9 cellular contexts compared by ENCODE assay signal in the genomic region with DNA sequence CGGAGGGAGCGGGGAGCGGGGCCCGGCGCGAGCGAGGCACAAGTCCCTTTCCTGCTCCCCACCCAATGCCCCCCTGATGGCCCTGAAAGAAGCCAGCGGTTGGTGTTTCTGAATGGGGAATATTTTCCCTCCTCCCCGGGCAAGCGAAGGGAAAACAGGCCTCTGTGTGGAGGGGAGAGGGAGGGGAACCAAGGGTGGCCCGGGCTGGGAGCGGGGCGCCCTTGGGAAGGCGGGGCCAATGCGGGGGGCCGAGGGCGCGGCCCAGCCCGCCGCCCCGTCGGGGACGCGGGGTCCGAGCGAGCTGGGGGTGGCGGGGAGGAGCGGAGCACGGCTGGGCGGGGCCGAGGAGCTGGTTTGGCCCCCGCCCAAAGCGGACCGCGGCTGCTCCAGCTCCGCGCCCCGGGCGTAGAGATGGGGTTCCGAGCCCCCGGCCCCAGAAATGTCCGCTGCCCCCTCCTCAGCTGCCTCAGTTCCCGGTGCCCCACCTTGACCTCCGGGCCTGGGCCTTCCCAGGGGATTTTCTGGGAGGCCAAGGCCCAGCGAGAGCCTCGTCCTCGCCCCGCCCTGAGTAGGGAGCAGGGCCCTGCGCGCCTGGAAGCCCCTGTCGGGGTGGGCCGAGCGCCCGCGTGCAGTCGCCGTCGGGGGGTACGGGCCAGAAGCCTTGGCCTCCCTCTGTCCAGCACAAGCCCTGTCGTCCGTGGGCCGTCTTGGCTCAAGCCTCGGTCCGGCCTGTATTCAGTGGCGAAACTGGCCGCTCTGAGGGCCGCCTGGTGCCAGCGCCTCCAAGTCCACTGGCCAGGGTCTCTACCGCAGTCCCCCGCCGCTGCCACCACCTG. TPM values are rescaled to one million over a fixed set of nuclear protein-coding genes. Genes with fewer than 3 reads are reported as not detected.
DNase-seq lines count a peak whose midpoint lies in the region; ATAC-seq, FAIRE-seq and TF ChIP-seq lines count a peak whose summit lies in the region.
"Had no signal": no experiment of that assay in that cellular context is flagged by ENCODE, and none has a peak within 500 bp of the region (broad histone marks: within the 10 kb centered on the region; RNA-seq: fewer than 3 reads in every experiment).

No MANE protein-coding gene starts in this region.

- peak overlapping the region; percentile 72; the same call in 2 of the 3 replicates for H3K27ac ChIP-seq in K562 (ENCODE audit: extremely low read depth, low read depth, low read length)
- H3K27ac ChIP-seq: 22Rv1 had no signal

- 48% methylated on average over 27 of the region's 71 CpGs for WGBS in K562 (ENCODE audit: insufficient coverage, low coverage, missing lambda C conversion rate)

- intact Hi-C loops in K562 (cut with micrococcal nuclease) (no loop called here), left colon (cut with DNase I, micrococcal nuclease) (no loop called here)

- no peak for TF ChIP-seq RAD21 in K562 (CRISPR knock-in tag; conservative IDR thresholded peaks at IDR 0.05 in 1 of 2, IDR thresholded peaks at IDR 0.05 in 1 of 2)

- H3K79me2 ChIP-seq in K562 (ENCODE audit: control insufficient read depth, insufficient read depth, low read length) = peaks cover 27% of the 10 kb centered on the region

- POLR2A ChIA-PET in K562 (lab: Yijun Ruan, JAX) = interaction anchor here (0.6 to 10.1 kb wide), 5 partner anchors 8 to 217 kb away, joined by 3 to 497 read pairs (median 3); partner anchors contain the start of genes ACBD4 and HEXIM2

- peaks cover 31 to 45% of the 10 kb centered on the region in 2 experiments for H3K4me1 ChIP-seq in K562 (replicated peaks in 1 of 2; ENCODE audit: control insufficient read depth in 2 of 2, insufficient read depth in 2 of 2, low read length in 2 of 2)
- H3K4me1 ChIP-seq in BE2C = no peaks in the 10 kb centered on the region; the same call in 1 of the 2 replicates

- in situ Hi-C loops in K562 (cut with MboI) = no loop called here

- H3K4me3 ChIP-seq in K562 = peak overlapping the region; percentile 21
- H3K4me3 ChIP-seq in BE2C (ENCODE audit: low read depth, low read length) = no peak overlapping the region

- no peaks in the 10 kb centered on the region for H3K9me1 ChIP-seq in K562 (ENCODE audit: control insufficient read depth, insufficient read depth, low read length)

- H3K9me3 ChIP-seq in K562 (replicated peaks; ENCODE audit: control insufficient read depth, insufficient read depth, low read depth, low read length) (no peaks in the 10 kb centered on the region), BE2C (no peaks in the 10 kb centered on the region)

- H3K27me3 ChIP-seq in K562 (ENCODE audit: control insufficient read depth in 2 of 2, insufficient read depth in 2 of 2, low read length in 2 of 2) (no peaks in the 10 kb centered on the region), BE2C (no peaks in the 10 kb centered on the region)

- no peak for FAIRE-seq in K562 (lab: Jason Lieb, UNC)

- no peak for TF ChIP-seq POLR2A in K562 (conservative IDR thresholded peaks at IDR 0.05)

- peak overlapping the region; percentile 49 to 88; a peak in 3 of 4 replicates for H3K9ac ChIP-seq in K562 (ENCODE audit: insufficient read depth in 1 of 2, low read depth in 2 of 2, low read length in 2 of 2)

- CTCF ChIA-PET in K562 (lab: Yijun Ruan, JAX; ENCODE audit: low intra/inter-chr PET ratio) = interaction anchor here (0.7 kb wide), 1 partner anchor 9 kb away, joined by 3 read pairs; no protein-coding TSS in a partner anchor

- H3K4me2 ChIP-seq in K562 (ENCODE audit: insufficient read depth, low read length) = peak overlapping the region; percentile 62

- DNase-seq in DMS 273 (lab: John Stamatoyannopoulos, UW; ENCODE audit: unreplicated experiment) (peak; percentile 54), DMS 273 treated with DMSO at 0.1 percent for 48 hours (lab: John Stamatoyannopoulos, UW) (no peak), K562 (ENCODE audit: extremely low read depth in 1 of 4, low spot score in 3 of 4) (peak; percentile 65 to 83 (median 76)), left colon (peak; percentile 50 to 76), BE2C (no peak), T-helper 9 cell (no peak)
- peak; percentile 48 for DNase-seq in stimulated activated naive CD8-positive, alpha-beta T cell treated with anti-CD3 and anti-CD28 coated beads, Interleukin-15, Interleukin-2, amounts not matched to agents 100 U/mL and 50 U/mL, for 24 hours

- 0 out of 2 replicates have a peak, but pooled peaks cover 2% of the 10 kb centered on the region for H4K20me1 ChIP-seq in K562 (replicated peaks; ENCODE audit: control insufficient read depth, insufficient read depth, low read length)

- H2AFZ ChIP-seq in K562 (ENCODE audit: low read depth, low read length) = peak overlapping the region; percentile 89

- BruUV-seq in K562 (replicated peaks; lab: Mats Ljungman, UMichigan) = no TSS peak

- H3K36me3 ChIP-seq in K562 (ENCODE audit: control insufficient read depth, insufficient read depth, low read length) = no peaks in the 10 kb centered on the region
- no peaks in the 10 kb centered on the region for H3K36me3 ChIP-seq in BE2C

- ATAC-seq in K562 (peak; percentile 7), left colon (no peak), HG03460 (IDR thresholded peaks at IDR 0.05; ENCODE audit: unreplicated experiment) (no peak)
- no peak for ATAC-seq in stimulated activated naive CD8-positive, alpha-beta T cell treated with anti-CD3 and anti-CD28 coated beads, Interleukin-15, Interleukin-2, amounts not matched to agents 100 U/mL and 50 U/mL, for 24 hours

- no peak for TF ChIP-seq EP300 in K562 (IDR thresholded peaks at IDR 0.05; ENCODE audit: low read length)

- no peak for TF ChIP-seq CTCF in K562 (IDR thresholded peaks at IDR 0.05 in 2 of 3, conservative IDR thresholded peaks at IDR 0.05 in 1 of 3; ENCODE audit: insufficient read depth in 2 of 3, low read depth in 1 of 3, low read length in 3 of 3)
- TF ChIP-seq CTCF in BE2C (IDR thresholded peaks at IDR 0.05; ENCODE audit: low read depth, low read length) = no peak

RNA-seq across cellular contexts. Expression of gene HEXIM1, which starts 3.9 kb away (rescaled TPM):
- 13.2 and 13.4 TPM in 2 replicates for total RNA-seq in K562 (2011; cell fraction: chromatin; rRNA removed; ENCODE audit: low replicate concordance)
- total RNA-seq in K562 (2011; cell fraction: nucleolus; rRNA removed) = 10.9 and 13.0 TPM in 2 replicates
- total RNA-seq in K562 (2011; cell fraction: nucleoplasm; rRNA removed) = 15.3 and 17.7 TPM in 2 replicates
- total RNA-seq in K562 (2014; rRNA removed) = 18.5 and 18.8 TPM in 2 replicates
- 4.0 and 4.2 TPM in 2 replicates for total RNA-seq in K562 (2014; rRNA removed; fragmentation: Illumina TruSeq; extraction: Trizol)
- total RNA-seq in K562 (2015; rRNA removed; fragmentation: Illumina TruSeq; extraction: Trizol) = 6.6 and 7.3 TPM in 2 replicates
- total RNA-seq in K562 (2021) = 21.4 and 28.3 TPM in 2 replicates
- 7.9 and 9.1 TPM in 2 replicates for polyA plus RNA-seq in K562 (2011; rRNA removed)
- 8.8 and 11.7 TPM in 2 replicates for polyA plus RNA-seq in K562 (2011; cell fraction: cytosol; rRNA removed)
- 7.8 and 10.5 TPM in 2 replicates for polyA plus RNA-seq in K562 (2011; cell fraction: nucleus; rRNA removed)
- 18.0 and 23.2 TPM in 2 replicates for polyA plus RNA-seq in K562 (2012)
- 20.9 and 27.2 TPM in 2 replicates for polyA plus RNA-seq in K562 (2014; fragmentation: Illumina TruSeq; extraction: Trizol)
- polyA plus RNA-seq in K562 (2014; fragmentation: Nextera tagmentation; extraction: Ambion mirVana) = 1 to 10 TPM; 1.4 to 1.6 TPM
- 24.4 and 26.2 TPM in 2 replicates for polyA plus RNA-seq in K562 (2014; rRNA removed)
- polyA minus RNA-seq in K562 (2011; rRNA and poly(A)+ RNA removed) = 3.2 and 4.6 TPM in 2 replicates
- 5.6 and 6.3 TPM in 2 replicates for polyA minus RNA-seq in K562 (2011; cell fraction: cytosol; rRNA and poly(A)+ RNA removed)
- polyA minus RNA-seq in K562 (2011; cell fraction: nucleus; rRNA and poly(A)+ RNA removed) = 3.8 and 7.1 TPM in 2 replicates
- total RNA-seq in left colon = 10 to 100 TPM; 36.1 to 46.7 TPM
- 61.7 TPM for polyA plus RNA-seq in BE2C (2012; ENCODE audit: insufficient read depth, insufficient read length, low read depth)

RNA-seq across cellular contexts. Expression of gene ACBD4, which starts 8.9 kb away (rescaled TPM):
- total RNA-seq in K562 (2011; cell fraction: chromatin; rRNA removed; ENCODE audit: low replicate concordance) = 14.7 and 39.0 TPM in 2 replicates
- 32.7 and 33.0 TPM in 2 replicates for total RNA-seq in K562 (2011; cell fraction: nucleolus; rRNA removed)
- total RNA-seq in K562 (2011; cell fraction: nucleoplasm; rRNA removed) = 14.5 and 17.5 TPM in 2 replicates
- total RNA-seq in K562 (2014; rRNA removed) (5.5 and 6.3 TPM in 2 replicates), K562 (2014; rRNA removed; fragmentation: Illumina TruSeq; extraction: Trizol) (1.6 and 2.1 TPM in 2 replicates), K562 (2015; rRNA removed; fragmentation: Illumina TruSeq; extraction: Trizol) (2.0 and 2.1 TPM in 2 replicates), K562 (2021) (4.7 and 5.7 TPM in 2 replicates), left colon (10 to 100 TPM; 22.3 to 22.6 TPM)
- polyA plus RNA-seq in K562 (2011; rRNA removed) (6.9 and 9.1 TPM in 2 replicates), K562 (2014; fragmentation: Illumina TruSeq; extraction: Trizol) (4.6 and 5.4 TPM in 2 replicates), K562 (2014; fragmentation: Nextera tagmentation; extraction: Ambion mirVana) (under 1 TPM; 0.14 to 0.15 TPM), K562 (2014; rRNA removed) (5.6 and 7.0 TPM in 2 replicates)
- polyA plus RNA-seq in K562 (2011; cell fraction: cytosol; rRNA removed) = 4.9 and 7.5 TPM in 2 replicates
- polyA plus RNA-seq in K562 (2011; cell fraction: nucleus; rRNA removed) = 24.3 and 48.8 TPM in 2 replicates
- 6.1 and 12.0 TPM in 2 replicates for polyA plus RNA-seq in K562 (2012)
- polyA minus RNA-seq in K562 (2011; rRNA and poly(A)+ RNA removed) = 1.8 and 2.6 TPM in 2 replicates
- polyA minus RNA-seq in K562 (2011; cell fraction: cytosol; rRNA and poly(A)+ RNA removed) = 3.7 and 4.4 TPM in 2 replicates
- polyA minus RNA-seq in K562 (2011; cell fraction: nucleus; rRNA and poly(A)+ RNA removed) = 17.5 and 22.5 TPM in 2 replicates
- polyA plus RNA-seq in BE2C (2012; ENCODE audit: insufficient read depth, insufficient read length, low read depth) = 3.1 TPM

RNA-seq across cellular contexts. Expression of gene PLCD3, which starts 12.1 kb away (rescaled TPM):
- total RNA-seq in K562 (2011; cell fraction: chromatin; rRNA removed; ENCODE audit: low replicate concordance) = 4.5 and 16.3 TPM in 2 replicates
- 10.4 and 13.0 TPM in 2 replicates for total RNA-seq in K562 (2011; cell fraction: nucleolus; rRNA removed)
- total RNA-seq in K562 (2011; cell fraction: nucleoplasm; rRNA removed) = 4.2 and 4.8 TPM in 2 replicates
- total RNA-seq in K562 (2014; rRNA removed) (7.5 and 8.8 TPM in 2 replicates), K562 (2014; rRNA removed; fragmentation: Illumina TruSeq; extraction: Trizol) (2.4 and 2.5 TPM in 2 replicates), K562 (2015; rRNA removed; fragmentation: Illumina TruSeq; extraction: Trizol) (4.0 and 4.6 TPM in 2 replicates), K562 (2021) (22.6 and 22.9 TPM in 2 replicates), left colon (100 to 1,000 TPM; 335 to 566 TPM)
- polyA plus RNA-seq in K562 (2011; rRNA removed) (8.1 and 16.5 TPM in 2 replicates), K562 (2014; fragmentation: Illumina TruSeq; extraction: Trizol) (10.5 and 14.7 TPM in 2 replicates), K562 (2014; fragmentation: Nextera tagmentation; extraction: Ambion mirVana) (under 1 TPM; 0.20 to 0.27 TPM), K562 (2014; rRNA removed) (8.2 and 15.7 TPM in 2 replicates)
- polyA plus RNA-seq in K562 (2011; cell fraction: cytosol; rRNA removed) = 15.2 and 44.8 TPM in 2 replicates
- polyA plus RNA-seq in K562 (2011; cell fraction: nucleus; rRNA removed) = 10.0 and 23.0 TPM in 2 replicates
- polyA plus RNA-seq in K562 (2012) = 13.0 and 13.6 TPM in 2 replicates
- 1.6 and 13.2 TPM in 2 replicates for polyA minus RNA-seq in K562 (2011; rRNA and poly(A)+ RNA removed)
- 17.4 and 18.3 TPM in 2 replicates for polyA minus RNA-seq in K562 (2011; cell fraction: cytosol; rRNA and poly(A)+ RNA removed)
- polyA minus RNA-seq in K562 (2011; cell fraction: nucleus; rRNA and poly(A)+ RNA removed) = 3.4 and 8.9 TPM in 2 replicates
- 99.9 TPM for polyA plus RNA-seq in BE2C (2012; ENCODE audit: insufficient read depth, insufficient read length, low read depth)

RNA-seq across cellular contexts. Expression of gene HEXIM2, which starts 17.3 kb away (rescaled TPM):
- 1.4 TPM in 1 of 2 replicates, not detected in the other for total RNA-seq in K562 (2011; cell fraction: chromatin; rRNA removed; ENCODE audit: low replicate concordance)
- total RNA-seq in K562 (2011; cell fraction: nucleolus; rRNA removed) = 0.83 and 1.2 TPM in 2 replicates
- 0.69 and 1.2 TPM in 2 replicates for total RNA-seq in K562 (2011; cell fraction: nucleoplasm; rRNA removed)
- total RNA-seq in K562 (2014; rRNA removed) = 2.7 and 3.4 TPM in 2 replicates
- total RNA-seq in K562 (2014; rRNA removed; fragmentation: Illumina TruSeq; extraction: Trizol) = 0.29 and 0.69 TPM in 2 replicates
- total RNA-seq in K562 (2015; rRNA removed; fragmentation: Illumina TruSeq; extraction: Trizol) = 1.4 and 1.8 TPM in 2 replicates
- total RNA-seq in K562 (2021) = 2.0 and 2.1 TPM in 2 replicates
- polyA plus RNA-seq in K562 (2011; rRNA removed) = 1.1 and 1.6 TPM in 2 replicates
- polyA plus RNA-seq in K562 (2011; cell fraction: cytosol; rRNA removed) = 1.7 and 2.5 TPM in 2 replicates
- 0.98 and 1.1 TPM in 2 replicates for polyA plus RNA-seq in K562 (2011; cell fraction: nucleus; rRNA removed)
- polyA plus RNA-seq in K562 (2012) = 2.3 and 2.8 TPM in 2 replicates
- 1.1 and 1.9 TPM in 2 replicates for polyA plus RNA-seq in K562 (2014; fragmentation: Illumina TruSeq; extraction: Trizol)
- not detected for polyA plus RNA-seq in K562 (2014; fragmentation: Nextera tagmentation; extraction: Ambion mirVana)
- polyA plus RNA-seq in K562 (2014; rRNA removed) = 0.86 and 1.8 TPM in 2 replicates
- polyA minus RNA-seq in K562 (2011; rRNA and poly(A)+ RNA removed) = 0.46 and 0.72 TPM in 2 replicates
- not detected in 2 replicates for polyA minus RNA-seq in K562 (2011; cell fraction: cytosol; rRNA and poly(A)+ RNA removed)
- polyA minus RNA-seq in K562 (2011; cell fraction: nucleus; rRNA and poly(A)+ RNA removed) = 0.54 and 1.3 TPM in 2 replicates
- total RNA-seq in left colon = 1 to 10 TPM; 4.7 to 5.2 TPM
- 15.9 TPM for polyA plus RNA-seq in BE2C (2012; ENCODE audit: insufficient read depth, insufficient read length, low read depth)

Comparison
In these comparisons a context has a peak if more than half of its experiments do, and no peak if none do; other contexts are left out.
1. DNase-seq: peak in DMS 273 (single experiment), K562 (4 of 4), left colon (2 of 2) and stimulated activated naive CD8-positive, alpha-beta T cell treated with anti-CD3 and anti-CD28 coated beads, Interleukin-15, Interleukin-2, amounts not matched to agents 100 U/mL and 50 U/mL, for 24 hours (single experiment); none in DMS 273 treated with DMSO at 0.1 percent for 48 hours (single experiment), BE2C (single experiment) and T-helper 9 cell (single experiment).
2. RNA of gene PLCD3, which starts 12.1 kb away (total RNA-seq): 335 to 566 TPM in left colon; 2.4 to 22.9 TPM in K562; every median in the first group is over 10 times any median in the second.